Comparison of ENCODE assay signal across 18 cellular contexts in the genomic region with DNA sequence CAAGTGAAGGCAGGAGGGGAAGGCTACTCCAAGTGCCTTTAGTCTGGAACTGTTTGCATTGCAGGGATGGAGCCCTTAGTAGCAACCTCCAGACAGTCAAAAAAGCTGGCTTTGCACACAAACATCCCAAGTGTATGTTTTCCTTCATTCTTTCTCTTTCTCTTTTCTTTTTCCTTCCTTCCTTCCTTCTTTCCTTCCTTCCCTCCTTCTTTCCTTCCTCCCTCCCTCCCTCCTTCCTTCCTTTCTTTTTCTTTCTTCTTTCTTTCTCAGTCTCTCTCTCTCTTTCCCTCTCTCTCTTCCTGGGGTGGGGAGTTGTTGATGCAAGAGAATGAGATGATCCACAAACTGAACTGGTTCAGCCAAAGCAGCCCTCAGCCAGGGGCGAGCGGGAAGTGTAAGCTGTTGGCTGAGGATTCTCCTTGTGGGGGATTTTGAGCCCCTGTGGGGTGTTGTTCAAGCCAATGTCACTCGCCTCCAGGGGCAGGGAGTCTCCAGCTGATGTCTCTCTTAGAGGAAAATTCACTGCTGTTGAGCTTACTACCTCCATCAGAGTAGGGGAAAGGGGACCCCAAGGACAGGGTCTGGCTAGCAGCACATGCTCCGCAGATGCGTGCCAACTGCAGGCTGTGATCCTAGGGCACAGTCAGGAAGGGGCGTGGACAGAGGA. TPM values are rescaled to one million over a fixed set of nuclear protein-coding genes. Genes with fewer than 3 reads are reported as not detected.
DNase-seq lines count a peak whose midpoint lies in the region; ATAC-seq and TF ChIP-seq lines count a peak whose summit lies in the region.
"Had no signal": no experiment of that assay in that cellular context is flagged by ENCODE, and none has a peak within 500 bp of the region (broad histone marks: within the 10 kb centered on the region; RNA-seq: fewer than 3 reads in every experiment).

No MANE protein-coding gene starts in this region.

- WGBS in aorta, 2 donors, result 49 to 51% methylated on average over 6 of the region's 6 CpGs

- H3K27ac Mint-ChIP-seq in activated naive CD4-positive, alpha-beta T cell treated with anti-CD3 and anti-CD28 coated beads, Interleukin-2, amount 10 ng/mL, durations not matched to agents 7 days and 5 days, result peak overlapping the region; percentile 58
- no peak overlapping the region for H3K27ac Mint-ChIP-seq in activated naive CD4-positive, alpha-beta T cell treated with anti-CD3 and anti-CD28 coated beads, Interleukin-2, amount 50 U/mL, for 72 hours
- no peak overlapping the region for H3K27ac Mint-ChIP-seq in chondrocyte (ENCODE audit: unreplicated experiment)
- H3K27ac Mint-ChIP-seq: B cell; CD4-positive, alpha-beta memory T cell; IgD-negative memory B cell had no signal

- H3K4me3 Mint-ChIP-seq in activated naive CD4-positive, alpha-beta T cell treated with anti-CD3 and anti-CD28 coated beads, Interleukin-2, amount 10 ng/mL, durations not matched to agents 7 days and 5 days, result no peak overlapping the region
- H3K4me3 Mint-ChIP-seq in chondrocyte (ENCODE audit: unreplicated experiment), result no peak overlapping the region
- H3K4me3 Mint-ChIP-seq: B cell; CD4-positive, alpha-beta memory T cell; IgD-negative memory B cell had no signal

- H3K4me1 ChIP-seq in lower lobe of right lung (no peaks in the 10 kb centered on the region), aorta (ENCODE audit: control insufficient read depth in 1 of 2, insufficient read depth in 2 of 2, low read length in 2 of 2) (no peaks in the 10 kb centered on the region), A673 (ENCODE audit: insufficient read depth, low read length, poor library complexity, severe bottlenecking) (no peaks in the 10 kb centered on the region)

- peaks cover 5% of the 10 kb centered on the region for H3K27me3 ChIP-seq in lower lobe of right lung (ENCODE audit: low read depth)
- H3K27me3 ChIP-seq in aorta (ENCODE audit: control insufficient read depth in 1 of 2, insufficient read depth in 2 of 2, low read length in 1 of 2), result peaks cover 0 to 2% of the 10 kb centered on the region in 2 donors
- peaks cover 16% of the 10 kb centered on the region for H3K27me3 ChIP-seq in A673 (replicated peaks; ENCODE audit: insufficient read depth, low read depth, low read length, poor library complexity)

- H3K36me3 ChIP-seq in lower lobe of right lung, result no peaks in the 10 kb centered on the region
- H3K36me3 ChIP-seq in aorta (ENCODE audit: control insufficient read depth in 1 of 2, insufficient read depth in 2 of 2, low read length in 1 of 2), result no peaks in the 10 kb centered on the region
- no peaks in the 10 kb centered on the region for H3K36me3 ChIP-seq in A673 (ENCODE audit: insufficient read depth, low read length, poor library complexity, severe bottlenecking)

- H3K9me3 Mint-ChIP-seq in activated naive CD4-positive, alpha-beta T cell treated with anti-CD3 and anti-CD28 coated beads, Interleukin-2, amount 10 ng/mL, durations not matched to agents 7 days and 5 days, result no peaks in the 10 kb centered on the region
- H3K9me3 Mint-ChIP-seq in activated naive CD4-positive, alpha-beta T cell treated with anti-CD3 and anti-CD28 coated beads, Interleukin-2, amount 50 U/mL, for 72 hours, result peaks cover 0 to 3% of the 10 kb centered on the region in 2 donors
- H3K9me3 Mint-ChIP-seq in chondrocyte (ENCODE audit: low read depth), result no peaks in the 10 kb centered on the region
- H3K9me3 Mint-ChIP-seq: CD4-positive, alpha-beta memory T cell had no signal

- no peak for DNase-seq in activated naive CD4-positive, alpha-beta T cell treated with anti-CD3 and anti-CD28 coated beads, Interleukin-2, amount 10 ng/mL, durations not matched to agents 7 days and 5 days
- no peak for DNase-seq in activated naive CD4-positive, alpha-beta T cell treated with anti-CD3 and anti-CD28 coated beads, Interleukin-2, amount 50 U/mL, for 72 hours (ENCODE audit: low spot score in 2 of 2)
- DNase-seq in chondrocyte (ENCODE audit: low spot score), result peak; percentile 40
- DNase-seq in lower lobe of right lung, result peak; percentile 20
- no peak for DNase-seq in aorta
- DNase-seq in A673 (ENCODE audit: low spot score), result no peak
- DNase-seq: ACHN; C1 segment of cervical spinal cord; CD4-positive, alpha-beta memory T cell; DMS79; EL had no signal

- no peaks in the 10 kb centered on the region for H3K36me3 Mint-ChIP-seq in activated naive CD4-positive, alpha-beta T cell treated with anti-CD3 and anti-CD28 coated beads, Interleukin-2, amount 10 ng/mL, durations not matched to agents 7 days and 5 days
- no peaks in the 10 kb centered on the region for H3K36me3 Mint-ChIP-seq in activated naive CD4-positive, alpha-beta T cell treated with anti-CD3 and anti-CD28 coated beads, Interleukin-2, amount 50 U/mL, for 72 hours
- H3K36me3 Mint-ChIP-seq in chondrocyte (ENCODE audit: low read depth), result no peaks in the 10 kb centered on the region
- H3K36me3 Mint-ChIP-seq: CD4-positive, alpha-beta memory T cell; IgD-negative memory B cell had no signal

- POLR2A ChIA-PET in A673 (lab: Charles Lee; ENCODE audit: low non-redundant PET), result no interaction called here

- ATAC-seq in activated naive CD4-positive, alpha-beta T cell treated with anti-CD3 and anti-CD28 coated beads, Interleukin-2, amount 50 U/mL, for 72 hours, result no peak
- ATAC-seq in lower lobe of right lung (no peak), aorta (ENCODE audit: low FRiP score) (peak; percentile 9), HG03039 (IDR thresholded peaks at IDR 0.05; ENCODE audit: unreplicated experiment) (no peak), HG03095 (IDR thresholded peaks at IDR 0.05; ENCODE audit: unreplicated experiment) (no peak)
- ATAC-seq: HCT116 had no signal

- no peaks in the 10 kb centered on the region for H3K4me1 Mint-ChIP-seq in activated naive CD4-positive, alpha-beta T cell treated with anti-CD3 and anti-CD28 coated beads, Interleukin-2, amount 10 ng/mL, durations not matched to agents 7 days and 5 days
- no peaks in the 10 kb centered on the region for H3K4me1 Mint-ChIP-seq in chondrocyte (ENCODE audit: low read depth)
- H3K4me1 Mint-ChIP-seq: B cell; CD4-positive, alpha-beta memory T cell; IgD-negative memory B cell had no signal

- TF ChIP-seq CTCF in chondrocyte (IDR thresholded peaks at IDR 0.05) (no peak), lower lobe of right lung (IDR thresholded peaks at IDR 0.05) (no peak), A673 (conservative IDR thresholded peaks at IDR 0.05; ENCODE audit: low read depth, low read length) (no peak)

- intact Hi-C loops in lower lobe of right lung (cut with DNase I) (no loop called here), aorta (cut with DNase I) (no loop called here), A673 (cut with micrococcal nuclease; ENCODE audit: unreplicated experiment) (no loop called here)

- H3K27ac ChIP-seq in lower lobe of right lung (no peak overlapping the region), aorta (ENCODE audit: low read depth in 1 of 2, low read length in 2 of 2) (no peak overlapping the region), A673 (ENCODE audit: low read depth, low read length, poor library complexity, severe bottlenecking) (no peak overlapping the region)
- H3K27ac ChIP-seq: 22Rv1 had no signal

- BruUV-seq in A673 (replicated peaks; lab: Mats Ljungman, UMichigan), result no TSS peak

- peaks cover 74% of the 10 kb centered on the region for H3K27me3 Mint-ChIP-seq in activated naive CD4-positive, alpha-beta T cell treated with anti-CD3 and anti-CD28 coated beads, Interleukin-2, amount 10 ng/mL, durations not matched to agents 7 days and 5 days
- H3K27me3 Mint-ChIP-seq in chondrocyte (ENCODE audit: low read depth), result peaks cover 31% of the 10 kb centered on the region

- H3K4me3 ChIP-seq in lower lobe of right lung (no peak overlapping the region), aorta (ENCODE audit: low read length in 2 of 2) (no peak overlapping the region), A673 (ENCODE audit: low read depth, low read length, poor library complexity, severe bottlenecking) (no peak overlapping the region)

- CTCF ChIA-PET in activated naive CD4-positive, alpha-beta T cell treated with anti-CD3 and anti-CD28 coated beads, Interleukin-2, amount 10 ng/mL, durations not matched to agents 7 days and 5 days (lab: Charles Lee), result no interaction called here
- CTCF ChIA-PET in A673 (lab: Charles Lee), result no interaction called here

- H3K9me3 ChIP-seq in lower lobe of right lung (no peaks in the 10 kb centered on the region), aorta (ENCODE audit: control insufficient read depth, low read length) (no peaks in the 10 kb centered on the region), A673 (ENCODE audit: low read depth, low read length, poor library complexity, severe bottlenecking) (no peaks in the 10 kb centered on the region)

RNA-seq across cellular contexts. Expression of gene RSPO4, which starts 11.7 kb away (rescaled TPM):
- not detected for total RNA-seq in activated naive CD4-positive, alpha-beta T cell treated with anti-CD3 and anti-CD28 coated beads, Interleukin-2, amount 50 U/mL, for 72 hours
- 0.19 TPM in 1 of 3 replicates, not detected in the others for total RNA-seq in chondrocyte
- total RNA-seq in lower lobe of right lung, result 5.7 TPM
- total RNA-seq in aorta, result 1 to 10 TPM in 1 of 2 donors, under 1 TPM in 1; 0.93 to 1.0 TPM
- not detected for polyA plus RNA-seq in aorta
- total RNA-seq in A673 (2021), result not detected in 2 replicates
- total RNA-seq: H4 had no signal
- polyA plus RNA-seq: CD4-positive, alpha-beta memory T cell; IgD-negative memory B cell had no signal

Comparison
In these comparisons a context has a peak if more than half of its experiments do, and no peak if none do; other contexts are left out.
1. DNase-seq: peak in chondrocyte (single experiment) and lower lobe of right lung (single experiment); none in activated naive CD4-positive, alpha-beta T cell treated with anti-CD3 and anti-CD28 coated beads, Interleukin-2, amount 10 ng/mL, durations not matched to agents 7 days and 5 days (single experiment), activated naive CD4-positive, alpha-beta T cell treated with anti-CD3 and anti-CD28 coated beads, Interleukin-2, amount 50 U/mL, for 72 hours (0 of 2), aorta (0 of 2) and A673 (single experiment).